15 cellular contexts compared by ENCODE assay signal in the genomic region with DNA sequence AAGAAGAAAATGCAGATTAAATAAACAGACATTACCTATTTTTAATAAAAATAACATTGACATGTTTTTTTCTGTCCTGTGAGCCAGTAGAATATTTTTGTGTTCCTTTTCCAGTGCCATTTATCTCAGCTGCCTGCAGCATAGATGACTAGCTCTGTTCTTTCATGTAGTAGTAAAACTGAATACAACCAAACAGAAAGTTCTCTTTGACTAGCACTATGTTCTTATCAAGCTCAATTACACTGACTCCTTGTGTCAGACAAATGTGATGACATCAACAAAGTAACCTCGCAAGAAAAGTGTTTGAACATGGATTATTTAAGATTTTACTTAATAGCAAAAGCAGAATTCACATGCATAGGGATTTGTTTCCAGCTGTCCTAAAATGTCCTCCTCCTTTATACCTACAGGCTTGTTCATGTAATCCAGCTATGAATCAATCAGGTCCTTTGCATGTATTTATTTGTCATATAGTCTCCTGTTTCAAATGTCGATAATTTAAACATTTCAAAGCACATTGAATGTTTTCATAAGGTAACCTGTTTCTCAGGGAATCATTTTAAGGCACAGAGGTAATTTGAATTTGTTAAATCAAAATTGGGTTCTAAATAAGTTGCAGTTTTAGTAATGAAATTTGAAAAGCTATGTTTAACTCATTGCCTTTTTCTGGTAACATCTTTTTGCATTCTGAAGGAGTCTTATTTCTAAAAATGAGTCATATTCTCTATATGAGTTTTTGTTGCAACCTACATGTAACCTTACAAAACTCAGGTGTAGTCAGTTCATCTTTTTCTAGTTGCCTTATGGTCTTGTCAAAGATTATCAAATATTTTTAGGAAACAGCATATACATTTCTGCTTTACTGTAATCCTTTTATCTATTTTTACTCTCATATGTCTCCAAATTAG.
A peak's percentile ranks its signal among the peaks of the same experiment; 100 is the strongest.
DNase-seq lines count a peak whose midpoint lies in the region; ATAC-seq, FAIRE-seq and TF ChIP-seq lines count a peak whose summit lies in the region.
"Had no signal": no experiment of that assay in that cellular context is flagged by ENCODE, and none has a peak within 500 bp of the region (broad histone marks: within the 10 kb centered on the region; RNA-seq: fewer than 3 reads in every experiment).

No MANE protein-coding gene starts in this region.

- no peaks in the 10 kb centered on the region for H4K20me1 ChIP-seq in OCI-LY3 (ENCODE audit: insufficient read depth, low read length)

- no peak for FAIRE-seq in D721Med (lab: Jason Lieb, UNC)

- peak overlapping the region; percentile 83 for H3K27ac ChIP-seq in OCI-LY3 (ENCODE audit: low read length)
- H3K27ac ChIP-seq: SK-N-MC had no signal

- ATAC-seq in GM18517 (IDR thresholded peaks at IDR 0.05; ENCODE audit: unreplicated experiment) = peak; percentile 89
- ATAC-seq in GM21447 (IDR thresholded peaks at IDR 0.05; ENCODE audit: unreplicated experiment) = peak; percentile 57
- peak; percentile 50 for ATAC-seq in HG02981 (IDR thresholded peaks at IDR 0.05; ENCODE audit: unreplicated experiment)
- ATAC-seq in omental fat pad (ENCODE audit: low FRiP score) = no peak

- no peak for DNase-seq in activated naive CD4-positive, alpha-beta T cell treated with Interleukin-2 at 50 U/mL for 16 hours
- no peak for DNase-seq in stimulated activated CD4-positive, alpha-beta T cell treated with anti-CD3 and anti-CD28 coated beads, Interleukin-4, amount 100 ng/mL, for 4 hours
- DNase-seq in D721Med (ENCODE audit: insufficient read length, low spot score) (no peak), omental fat pad (ENCODE audit: low spot score) (no peak)
- DNase-seq: activated T-cell treated with anti-CD3 and anti-CD28 coated beads, Interleukin-2, amount 50 U/mL, for 1 hour; effector CD4-positive, alpha-beta T cell; KG1; kidney glomerular epithelial cell; NCI-H187 treated with DMSO at 0.1 percent for 48 hours; NCI-H748 treated with DMSO at 0.1 percent for 48 hours had no signal

- peaks cover 20% of the 10 kb centered on the region for H3K9me3 ChIP-seq in OCI-LY3 (ENCODE audit: insufficient read depth, low read length)

- H3K4me2 ChIP-seq in OCI-LY3 (ENCODE audit: low read length) = peak overlapping the region; percentile 69

- peak overlapping the region; percentile 41; the same call in 1 of the 2 replicates for H3K9ac ChIP-seq in OCI-LY3 (ENCODE audit: low read length)

- H2AFZ ChIP-seq in OCI-LY3 (ENCODE audit: low read depth, low read length) = no peak overlapping the region

- TF ChIP-seq CTCF in OCI-LY3 (IDR thresholded peaks at IDR 0.05; ENCODE audit: low read depth, low read length) (peak; percentile 19), D721Med (IDR thresholded peaks at IDR 0.05; ENCODE audit: insufficient read depth, missing control alignments) (no peak), omental fat pad (IDR thresholded peaks at IDR 0.05) (no peak)

- peaks cover 45% of the 10 kb centered on the region for H3K4me1 ChIP-seq in OCI-LY3 (ENCODE audit: low read length)

- peak overlapping the region; percentile 45 for H3K4me3 ChIP-seq in OCI-LY3 (ENCODE audit: low read length)
- H3K4me3 ChIP-seq: SK-N-MC had no signal

- H3K27me3 ChIP-seq in OCI-LY3 (ENCODE audit: low read depth, low read length) = no peaks in the 10 kb centered on the region

- H3K79me2 ChIP-seq in OCI-LY3 (ENCODE audit: low read length) = no peaks in the 10 kb centered on the region

- H3K36me3 ChIP-seq in OCI-LY3 (replicated peaks; ENCODE audit: low read depth, low read length) = peaks cover 16% of the 10 kb centered on the region
